11 cellular contexts compared by ENCODE assay signal in genomic region chr7:105643857-105644256, GRCh38.
DNase-seq lines count a peak whose midpoint lies in the region; ATAC-seq and TF ChIP-seq lines count a peak whose summit lies in the region.
"Had no signal": no experiment of that assay in that cellular context is flagged by ENCODE, and none has a peak within 500 bp of the region (broad histone marks: within the 10 kb centered on the region; RNA-seq: fewer than 3 reads in every experiment).

No MANE protein-coding gene starts in this region.

- H3K36me3 Mint-ChIP-seq in T-helper 17 cell (ENCODE audit: low read depth) = peaks cover 4% of the 10 kb centered on the region

- no peak overlapping the region for H3K9ac ChIP-seq in HUES6 (ENCODE audit: low read length)
- peak overlapping the region; percentile 18 for H3K9ac ChIP-seq in iPS-15b (ENCODE audit: low read depth, low read length)

- TF ChIP-seq CTCF in sigmoid colon (IDR thresholded peaks at IDR 0.05) = no peak

- no peak for TF ChIP-seq EP300 in sigmoid colon (IDR thresholded peaks at IDR 0.05)

- H3K4me3 ChIP-seq in HUES6 (ENCODE audit: low read depth, low read length) (no peak overlapping the region), iPS-15b (ENCODE audit: low read depth, low read length) (no peak overlapping the region), sigmoid colon (no peak overlapping the region)

- H3K27me3 ChIP-seq in HUES6 (ENCODE audit: control insufficient read depth, insufficient read depth, low read length) = no peaks in the 10 kb centered on the region
- no peaks in the 10 kb centered on the region for H3K27me3 ChIP-seq in iPS-15b (ENCODE audit: control insufficient read depth, insufficient read depth, low read length)
- H3K27me3 ChIP-seq in sigmoid colon = no peaks in the 10 kb centered on the region

- intact Hi-C loops in sigmoid colon (cut with DNase I) = no loop called here

- H3K4me1 ChIP-seq in HUES6 (ENCODE audit: control insufficient read depth, insufficient read depth, low read length) (peaks cover 62% of the 10 kb centered on the region), iPS-15b (ENCODE audit: control insufficient read depth, insufficient read depth, low read length) (peaks cover 31% of the 10 kb centered on the region), sigmoid colon (peaks cover 0 to 20% (median 10%) of the 10 kb centered on the region in 4 donors)

- H3K4me1 Mint-ChIP-seq in T-helper 17 cell = peaks cover 8% of the 10 kb centered on the region

- H3K36me3 ChIP-seq in HUES6 (ENCODE audit: control insufficient read depth, insufficient read depth, low read length) (peaks cover 24% of the 10 kb centered on the region), iPS-15b (ENCODE audit: control insufficient read depth, insufficient read depth, low read length) (peaks cover 6% of the 10 kb centered on the region), sigmoid colon (peaks cover 0 to 28% (median 6%) of the 10 kb centered on the region in 4 donors)

- H3K27ac ChIP-seq in HUES6 (ENCODE audit: low read depth, low read length) (peak overlapping the region; percentile 11; the same call in 1 of the 2 replicates), sigmoid colon (no peak overlapping the region)

- ATAC-seq in activated CD4-positive, CD25-positive, alpha-beta regulatory T cell treated with anti-CD3 and anti-CD28 coated beads, Interleukin-2, amount 50 U/mL, for 24 hours = no peak
- no peak for ATAC-seq in T-helper 17 cell
- ATAC-seq: CD8-positive, alpha-beta T cell had no signal

- no peak overlapping the region for H3K4me3 Mint-ChIP-seq in T-helper 17 cell
- H3K4me3 Mint-ChIP-seq: CD8-positive, alpha-beta T cell had no signal

- H3K27ac Mint-ChIP-seq in T-helper 17 cell = no peak overlapping the region

- 94 to 98% methylated on average over 1 of the region's 1 CpG for WGBS in sigmoid colon, 2 donors

- TF ChIP-seq POLR2A in sigmoid colon (IDR thresholded peaks at IDR 0.05) = no peak

- DNase-seq in astrocyte of the hippocampus (ENCODE audit: low read depth, low spot score) (peak; percentile 29), sigmoid colon (peak; percentile 19), pons (ENCODE audit: low spot score) (no peak), T-helper 17 cell (no peak)
- DNase-seq: CD8-positive, alpha-beta T cell; NCI-H1417 treated with DMSO at 0.1 percent for 48 hours; NCI-H2107; NCI-H345 had no signal

- H3K9me3 ChIP-seq in HUES6 (ENCODE audit: control insufficient read depth, insufficient read depth, low read depth, low read length) = no peaks in the 10 kb centered on the region
- no peaks in the 10 kb centered on the region for H3K9me3 ChIP-seq in iPS-15b (ENCODE audit: control insufficient read depth, insufficient read depth, low read length)
- H3K9me3 ChIP-seq in sigmoid colon = no peaks in the 10 kb centered on the region
- no peaks in the 10 kb centered on the region for H3K9me3 ChIP-seq in T-helper 17 cell (ENCODE audit: control insufficient read depth, low read length, poor library complexity, severe bottlenecking)

- H3K27me3 Mint-ChIP-seq in T-helper 17 cell = no peaks in the 10 kb centered on the region

Comparison
In these comparisons a context has a peak if more than half of its experiments do, and no peak if none do; other contexts are left out.
1. DNase-seq: peak in astrocyte of the hippocampus (single experiment) and sigmoid colon (single experiment); none in pons (single experiment) and T-helper 17 cell (0 of 3).